In the genomic region with DNA sequence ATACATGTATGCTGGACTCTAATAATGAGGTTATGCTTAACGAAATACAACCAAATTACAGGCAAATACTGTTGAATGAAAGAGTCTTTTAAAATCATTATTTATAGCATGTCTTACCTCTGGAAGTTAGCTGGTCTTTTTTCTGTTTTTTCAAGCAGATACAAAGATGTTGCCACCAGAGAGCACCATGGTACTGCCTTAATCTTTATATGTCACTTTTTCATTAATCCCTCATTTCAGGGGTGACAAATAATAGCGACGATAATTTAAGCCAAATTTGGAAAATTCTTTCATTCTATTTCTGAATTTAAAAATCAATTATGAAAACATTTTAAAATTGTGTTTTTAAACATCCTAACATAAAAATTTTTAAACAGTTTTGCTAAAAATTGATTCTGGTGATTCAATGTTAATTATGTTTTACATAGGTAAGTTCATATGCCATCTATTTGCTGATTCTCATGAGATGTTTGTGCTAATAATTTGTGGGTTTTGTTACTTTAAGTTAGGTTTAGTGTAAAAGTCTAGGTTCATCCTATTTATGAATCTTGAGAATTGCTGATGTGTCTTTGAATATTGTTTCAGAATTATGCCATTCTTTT, we compare ENCODE assay signal across 10 cellular contexts.
DNase-seq lines count a peak whose midpoint lies in the region; ATAC-seq, FAIRE-seq and TF ChIP-seq lines count a peak whose summit lies in the region.
"Had no signal": no experiment of that assay in that cellular context is flagged by ENCODE, and none has a peak within 500 bp of the region (broad histone marks: within the 10 kb centered on the region; RNA-seq: fewer than 3 reads in every experiment).

No MANE protein-coding gene starts in this region.

- H4K5ac ChIP-seq in mesendoderm (ENCODE audit: low read length): no peak overlapping the region

- POLR2A ChIA-PET in GM12878 (lab: Charles Lee): interaction anchor here (0.7 to 0.8 kb wide), 2 partner anchors 27 to 191 kb away, joined by 3 read pairs; no protein-coding TSS in a partner anchor

- RAD21 ChIA-PET in GM12878 (lab: Charles Lee; ENCODE audit: unreplicated experiment): interaction anchor here (0.6 to 3.6 kb wide), 24 partner anchors 12 to 1163 kb away, joined by 3 to 84 read pairs (median 4); no protein-coding TSS in a partner anchor

- H2BK120ac ChIP-seq in mesendoderm (ENCODE audit: low read depth, low read length): no peak overlapping the region

- intact Hi-C loops in GM12878 (cut with micrococcal nuclease; ENCODE audit: unreplicated experiment): loop anchor here (1.0 to 5.0 kb wide), 6 partner anchors 111 to 518 kb away; no protein-coding TSS in a partner anchor

- FAIRE-seq in GM12878 (lab: Jason Lieb, UNC): peak; percentile 57
- no peak for FAIRE-seq in urothelium cell line (lab: Jason Lieb, UNC)

- no peak for TF ChIP-seq EP300 in GM12878 (IDR thresholded peaks at IDR 0.05; ENCODE audit: borderline replicate concordance in 1 of 2, control insufficient read depth in 1 of 2, low read depth in 2 of 2, low read length in 2 of 2)

- TF ChIP-seq POLR2A in GM12878 (IDR thresholded peaks at IDR 0.05; ENCODE audit: low read depth, low read length): no peak

- no peaks in the 10 kb centered on the region for H3K79me2 ChIP-seq in GM12878 (ENCODE audit: control insufficient read depth, insufficient read depth, low read length)
- H3K79me2 ChIP-seq in mesendoderm (ENCODE audit: control insufficient read depth, insufficient read depth, low read length): no peaks in the 10 kb centered on the region

- no peak overlapping the region for H4K8ac ChIP-seq in mesendoderm (ENCODE audit: low read depth, low read length)

- H3K4me3 ChIP-seq in LNCaP clone FGC (ENCODE audit: low read depth, low read length): no peak overlapping the region
- no peak overlapping the region for H3K4me3 ChIP-seq in GM12878
- H3K4me3 ChIP-seq in mesendoderm (ENCODE audit: low read length): no peak overlapping the region

- H3K36me3 ChIP-seq in GM12878 (ENCODE audit: control insufficient read depth in 2 of 2, insufficient read depth in 2 of 2, low read length in 1 of 2): no peaks in the 10 kb centered on the region
- no peaks in the 10 kb centered on the region for H3K36me3 ChIP-seq in mesendoderm (ENCODE audit: control insufficient read depth, insufficient read depth, low read length)

- no peak overlapping the region for H3K27ac ChIP-seq in GM12878 (ENCODE audit: control insufficient read depth, insufficient read depth)
- no peak overlapping the region for H3K27ac ChIP-seq in mesendoderm (ENCODE audit: low read depth, low read length)

- H2BK15ac ChIP-seq in mesendoderm (replicated peaks; ENCODE audit: low read depth): no peak overlapping the region

- in situ Hi-C loops in Caki2 (cut with HindIII; ENCODE audit: low pct_unique_long_range_greater_than_20kb, low sequenced_read_pairs): no loop called here
- in situ Hi-C loops in GM12878 (cut with MboI): loop anchor here (5.0 kb wide), 2 partner anchors 216 to 521 kb away; no protein-coding TSS in a partner anchor

- no peaks in the 10 kb centered on the region for H4K20me1 ChIP-seq in GM12878 (ENCODE audit: control insufficient read depth, insufficient read depth)

- no peak overlapping the region for H2BK5ac ChIP-seq in mesendoderm (ENCODE audit: low read length)

- H3K23ac ChIP-seq in mesendoderm (ENCODE audit: low read length): no peak overlapping the region

- H3K9ac ChIP-seq in GM12878 (ENCODE audit: control insufficient read depth, insufficient read depth, low read length) (no peak overlapping the region), mesendoderm (ENCODE audit: low read length) (no peak overlapping the region)

- H3K9me3 ChIP-seq in GM12878 (replicated peaks; ENCODE audit: control insufficient read depth, insufficient read depth, low read length): no peaks in the 10 kb centered on the region

- SMC1A ChIA-PET in GM12878 (lab: Charles Lee; ENCODE audit: uncharacterized antibody, unreplicated experiment): interaction anchor here (0.7 to 3.6 kb wide), 17 partner anchors 8 to 519 kb away, joined by 3 to 47 read pairs (median 3); no protein-coding TSS in a partner anchor

- peak; percentile 79 for TF ChIP-seq RAD21 in GM12878 (IDR thresholded peaks at IDR 0.05; ENCODE audit: insufficient read depth, low read depth, low read length)

- ATAC-seq in GM12878 (peak; percentile 39), GM21423 (IDR thresholded peaks at IDR 0.05; ENCODE audit: unreplicated experiment) (no peak), HG03378 (IDR thresholded peaks at IDR 0.05; ENCODE audit: unreplicated experiment) (no peak)
- ATAC-seq: effector memory CD8-positive, alpha-beta T cell had no signal

- H2AK5ac ChIP-seq in mesendoderm (ENCODE audit: low read length): no peak overlapping the region

- TF ChIP-seq CTCF in LNCaP clone FGC (IDR thresholded peaks at IDR 0.05; ENCODE audit: control insufficient read depth, extremely low read depth, insufficient read depth) (peak; percentile 38; the same call in 1 of the 2 replicates), GM12878 (IDR thresholded peaks at IDR 0.05 in 2 of 3, conservative IDR thresholded peaks at IDR 0.05 in 1 of 3; ENCODE audit: control insufficient read depth in 2 of 3, extremely low read depth in 1 of 3, insufficient read depth in 1 of 3, low read depth in 3 of 3, low read length in 3 of 3) (peak; percentile 20 to 61 (median 24); a peak in 4 of 6 replicates)

- CTCF ChIA-PET in GM12878 (lab: Yijun Ruan, JAX): interaction anchor here (0.6 to 6.6 kb wide), 25 partner anchors 8 to 1176 kb away, joined by 3 to 108 read pairs (median 4); no protein-coding TSS in a partner anchor

- no peak overlapping the region for H3K18ac ChIP-seq in mesendoderm (ENCODE audit: low read length)

- no peak overlapping the region for H2AFZ ChIP-seq in GM12878 (ENCODE audit: control insufficient read depth, low read depth, low read length)

- H3K4me2 ChIP-seq in GM12878 (ENCODE audit: control insufficient read depth, insufficient read depth): no peak overlapping the region
- no peak overlapping the region for H3K4me2 ChIP-seq in mesendoderm (ENCODE audit: low read length)

- H3K27me3 ChIP-seq in GM12878 (replicated peaks in 1 of 2; ENCODE audit: control insufficient read depth in 2 of 2, insufficient read depth in 2 of 2, low read length in 1 of 2): no peaks in the 10 kb centered on the region
- no peaks in the 10 kb centered on the region for H3K27me3 ChIP-seq in mesendoderm (ENCODE audit: insufficient read depth, low read length, poor library complexity)

- H3K4ac ChIP-seq in mesendoderm (ENCODE audit: low read depth, low read length): no peak overlapping the region

- DNase-seq in Caki2 (ENCODE audit: low read depth) (peak; percentile 40), LNCaP clone FGC (ENCODE audit: low read depth) (no peak), GM12878 (ENCODE audit: low read depth, low spot score) (no peak), mesendoderm (peak; percentile 50), urothelium cell line (ENCODE audit: low spot score) (no peak)
- no peak for DNase-seq in activated CD4-positive, alpha-beta T cell treated with anti-CD3 and anti-CD28 coated beads for 4 hours
- DNase-seq: effector memory CD8-positive, alpha-beta T cell; NCI-H146 had no signal

- no peaks in the 10 kb centered on the region for H3K79me1 ChIP-seq in mesendoderm (ENCODE audit: low read length)

- H3K4me1 ChIP-seq in GM12878 (ENCODE audit: control insufficient read depth, insufficient read depth, low read length) (no peaks in the 10 kb centered on the region), mesendoderm (ENCODE audit: control insufficient read depth, low read depth, low read length) (no peaks in the 10 kb centered on the region)

- 3% methylated on average over 3 of the region's 3 CpGs for WGBS in GM12878 (ENCODE audit: insufficient coverage, insufficient replicate concordance, low lambda C conversion rate, missing lambda C conversion rate)
- WGBS in mesendoderm (ENCODE audit: extremely low coverage, insufficient coverage, low lambda C conversion rate): no CpG with 5 or more reads among the region's 3 CpGs

- no peak overlapping the region for H3K56ac ChIP-seq in mesendoderm (ENCODE audit: low read length)

- BruUV-seq in GM12878 (replicated peaks; lab: Mats Ljungman, UMichigan): no TSS peak

TF ChIP-seq in GM12878, 131 proteins besides CTCF, POLR2A, EP300 and RAD21:
- TF ChIP-seq SMC3 (IDR thresholded peaks at IDR 0.05; ENCODE audit: borderline replicate concordance, low read length) (peak; percentile 81; the same call in 1 of the 2 replicates), RBBP5 (conservative IDR thresholded peaks at IDR 0.05) (no peak)

Comparison
In these comparisons a context has a peak if more than half of its experiments do, and no peak if none do; other contexts are left out.
1. DNase-seq: peak in Caki2 (single experiment) and mesendoderm (single experiment); none in LNCaP clone FGC (single experiment), GM12878 (single experiment), urothelium cell line (single experiment) and activated CD4-positive, alpha-beta T cell treated with anti-CD3 and anti-CD28 coated beads for 4 hours (0 of 2).